ENCODE assay signal across 9 cellular contexts in the genomic region with DNA sequence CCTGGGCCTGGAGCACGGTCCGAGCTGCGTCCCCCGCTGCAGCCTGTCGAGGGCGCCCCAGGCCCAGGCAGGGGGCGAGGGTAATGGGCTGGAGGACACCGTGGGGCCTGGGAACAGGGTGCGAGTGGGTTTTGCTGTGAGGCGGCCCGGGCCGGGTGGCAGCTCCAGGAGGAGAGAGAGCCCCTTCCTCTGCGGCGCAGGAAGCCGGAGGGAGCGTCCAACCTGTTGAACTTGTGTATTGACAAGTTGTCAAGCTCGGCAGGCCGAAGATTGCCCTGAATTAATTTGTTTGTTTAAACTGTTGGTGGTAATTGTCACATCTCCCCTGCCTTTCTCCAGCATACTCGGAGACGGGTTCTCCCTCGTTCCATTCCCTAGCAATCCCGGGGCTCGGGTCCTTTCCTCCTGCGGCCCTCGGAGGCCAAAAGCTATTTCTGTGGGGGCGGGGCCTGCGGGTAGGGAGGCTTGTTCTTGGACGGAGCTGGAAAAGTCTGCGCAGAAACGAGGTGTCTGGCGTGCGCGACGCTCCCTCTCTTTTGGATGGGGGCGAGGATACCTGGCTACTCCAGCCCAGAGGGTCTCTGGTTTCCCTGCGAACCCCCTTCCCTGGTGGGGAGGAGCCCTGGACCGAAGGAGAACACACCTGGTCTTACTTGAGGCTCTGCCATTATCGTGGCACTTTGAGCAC. TPM values are rescaled to one million over a fixed set of nuclear protein-coding genes. Genes with fewer than 3 reads are reported as not detected.
DNase-seq lines count a peak whose midpoint lies in the region; ATAC-seq and TF ChIP-seq lines count a peak whose summit lies in the region.
"Had no signal": no experiment of that assay in that cellular context is flagged by ENCODE, and none has a peak within 500 bp of the region (broad histone marks: within the 10 kb centered on the region; RNA-seq: fewer than 3 reads in every experiment).

No MANE protein-coding gene starts in this region.

- DNase-seq in heart right ventricle = no peak
- DNase-seq in right atrium auricular region (ENCODE audit: low spot score) = no peak
- DNase-seq in activated naive CD8-positive, alpha-beta T cell treated with anti-CD3 and anti-CD28 coated beads, Interleukin-2, amount 10 ng/mL, durations not matched to agents 7 days and 5 days = peak; percentile 42
- DNase-seq in lower lobe of right lung = no peak
- DNase-seq in vagina (ENCODE audit: extremely low spot score in 2 of 2) = no peak
- DNase-seq in stimulated activated naive CD4-positive, alpha-beta T cell (lab: John Stamatoyannopoulos, UW) = no peak
- DNase-seq in activated CD4-positive, alpha-beta T cell treated with anti-CD3 and anti-CD28 coated beads, Interleukin-2, amount 10 ng/mL, durations not matched to agents 7 days and 5 days = no peak
- DNase-seq in epidermal melanocyte (ENCODE audit: insufficient read length, low spot score) = no peak

- no peak for TF ChIP-seq POLR2A in vagina (IDR thresholded peaks at IDR 0.05)

- no peaks in the 10 kb centered on the region for H3K9me3 Mint-ChIP-seq in activated naive CD8-positive, alpha-beta T cell treated with anti-CD3 and anti-CD28 coated beads, Interleukin-2, amount 10 ng/mL, durations not matched to agents 7 days and 5 days
- no peaks in the 10 kb centered on the region for H3K9me3 Mint-ChIP-seq in activated CD4-positive, alpha-beta T cell treated with anti-CD3 and anti-CD28 coated beads, Interleukin-2, amount 10 ng/mL, durations not matched to agents 7 days and 5 days

- 1 to 2% methylated on average over 38 of the region's 38 CpGs for WGBS in heart right ventricle, 2 donors

- ATAC-seq in heart right ventricle (peak in 1 of 8 donors; percentile 37), lower lobe of right lung (peak; percentile 71 to 79)
- ATAC-seq in activated naive CD8-positive, alpha-beta T cell treated with anti-CD3 and anti-CD28 coated beads, Interleukin-2, amount 10 ng/mL, durations not matched to agents 7 days and 5 days (ENCODE audit: low read depth) = no peak

- TF ChIP-seq CTCF in heart right ventricle (IDR thresholded peaks at IDR 0.05) (peak in 2 of 9 donors; percentile 21 to 30), right atrium auricular region (IDR thresholded peaks at IDR 0.05) (no peak), lower lobe of right lung (IDR thresholded peaks at IDR 0.05) (peak; percentile 27), vagina (IDR thresholded peaks at IDR 0.05) (no peak)

- H3K36me3 Mint-ChIP-seq in activated naive CD8-positive, alpha-beta T cell treated with anti-CD3 and anti-CD28 coated beads, Interleukin-2, amount 10 ng/mL, durations not matched to agents 7 days and 5 days = no peaks in the 10 kb centered on the region
- H3K36me3 Mint-ChIP-seq in activated CD4-positive, alpha-beta T cell treated with anti-CD3 and anti-CD28 coated beads, Interleukin-2, amount 10 ng/mL, durations not matched to agents 7 days and 5 days (ENCODE audit: low read depth) = peaks cover 4% of the 10 kb centered on the region

- H3K27ac Mint-ChIP-seq in activated naive CD8-positive, alpha-beta T cell treated with anti-CD3 and anti-CD28 coated beads, Interleukin-2, amount 10 ng/mL, durations not matched to agents 7 days and 5 days = no peak overlapping the region
- H3K27ac Mint-ChIP-seq in activated CD4-positive, alpha-beta T cell treated with anti-CD3 and anti-CD28 coated beads, Interleukin-2, amount 10 ng/mL, durations not matched to agents 7 days and 5 days = no peak overlapping the region

- intact Hi-C loops in heart right ventricle (cut with DNase I) = no loop called here
- intact Hi-C loops in lower lobe of right lung (cut with DNase I) = no loop called here
- intact Hi-C loops in vagina (cut with DNase I) = no loop called here

- H3K9me3 ChIP-seq in heart right ventricle (no peaks in the 10 kb centered on the region), right atrium auricular region (no peaks in the 10 kb centered on the region), lower lobe of right lung (no peaks in the 10 kb centered on the region), vagina (no peaks in the 10 kb centered on the region)
- H3K9me3 ChIP-seq: SJSA1 had no signal

- H3K4me1 ChIP-seq in heart right ventricle (peaks cover 5 to 31% (median 24%) of the 10 kb centered on the region in 9 donors), right atrium auricular region (peaks cover 0 to 28% of the 10 kb centered on the region in 2 donors), lower lobe of right lung (peaks cover 27% of the 10 kb centered on the region), vagina (peaks cover 24% of the 10 kb centered on the region)
- H3K4me1 ChIP-seq: SJSA1 had no signal

- H3K4me1 Mint-ChIP-seq in activated naive CD8-positive, alpha-beta T cell treated with anti-CD3 and anti-CD28 coated beads, Interleukin-2, amount 10 ng/mL, durations not matched to agents 7 days and 5 days = peaks cover 13% of the 10 kb centered on the region
- H3K4me1 Mint-ChIP-seq in activated CD4-positive, alpha-beta T cell treated with anti-CD3 and anti-CD28 coated beads, Interleukin-2, amount 10 ng/mL, durations not matched to agents 7 days and 5 days = peaks cover 13% of the 10 kb centered on the region

- POLR2A ChIA-PET in activated naive CD8-positive, alpha-beta T cell treated with anti-CD3 and anti-CD28 coated beads, Interleukin-2, amount 10 ng/mL, durations not matched to agents 7 days and 5 days (lab: Charles Lee) = interaction anchor here (1.1 kb wide), 1 partner anchor 40 kb away, joined by 8 read pairs; no protein-coding TSS in a partner anchor
- POLR2A ChIA-PET in activated CD4-positive, alpha-beta T cell treated with anti-CD3 and anti-CD28 coated beads, Interleukin-2, amount 10 ng/mL, durations not matched to agents 7 days and 5 days (lab: Charles Lee) = no interaction called here

- peak overlapping the region; percentile 65 for H3K4me3 Mint-ChIP-seq in activated naive CD8-positive, alpha-beta T cell treated with anti-CD3 and anti-CD28 coated beads, Interleukin-2, amount 10 ng/mL, durations not matched to agents 7 days and 5 days
- H3K4me3 Mint-ChIP-seq in activated CD4-positive, alpha-beta T cell treated with anti-CD3 and anti-CD28 coated beads, Interleukin-2, amount 10 ng/mL, durations not matched to agents 7 days and 5 days = no peak overlapping the region

- peaks cover 96% of the 10 kb centered on the region for H3K27me3 Mint-ChIP-seq in activated naive CD8-positive, alpha-beta T cell treated with anti-CD3 and anti-CD28 coated beads, Interleukin-2, amount 10 ng/mL, durations not matched to agents 7 days and 5 days
- H3K27me3 Mint-ChIP-seq in activated CD4-positive, alpha-beta T cell treated with anti-CD3 and anti-CD28 coated beads, Interleukin-2, amount 10 ng/mL, durations not matched to agents 7 days and 5 days = peaks cover 93% of the 10 kb centered on the region

- CTCF ChIA-PET in activated CD4-positive, alpha-beta T cell treated with anti-CD3 and anti-CD28 coated beads, Interleukin-2, amount 10 ng/mL, durations not matched to agents 7 days and 5 days (lab: Charles Lee) = interaction anchor here (1.2 to 1.5 kb wide), 2 partner anchors 11 to 17 kb away, joined by 4 to 7 read pairs; no protein-coding TSS in a partner anchor

- H3K27ac ChIP-seq in heart right ventricle (no peak overlapping the region), right atrium auricular region (no peak overlapping the region), lower lobe of right lung (no peak overlapping the region), vagina (no peak overlapping the region)
- H3K27ac ChIP-seq: SJSA1 had no signal

- H3K4me3 ChIP-seq in heart right ventricle (peak overlapping the region in 7 of 10 donors; percentile 13 to 34 (median 22)), right atrium auricular region (peak overlapping the region in 1 of 2 donors; percentile 24), lower lobe of right lung (peak overlapping the region; percentile 41), vagina (peak overlapping the region; percentile 4 to 16)
- H3K4me3 ChIP-seq: SJSA1 had no signal

- H3K27me3 ChIP-seq in heart right ventricle = peaks cover 25 to 100% (median 98%) of the 10 kb centered on the region in 7 donors
- peaks cover 43 to 44% of the 10 kb centered on the region in 2 donors for H3K27me3 ChIP-seq in right atrium auricular region
- H3K27me3 ChIP-seq in lower lobe of right lung (ENCODE audit: low read depth) = peaks cover 85% of the 10 kb centered on the region
- peaks cover 20% of the 10 kb centered on the region for H3K27me3 ChIP-seq in vagina
- H3K27me3 ChIP-seq: SJSA1 had no signal

- H3K36me3 ChIP-seq in heart right ventricle (no peaks in the 10 kb centered on the region), right atrium auricular region (no peaks in the 10 kb centered on the region), lower lobe of right lung (no peaks in the 10 kb centered on the region), vagina (no peaks in the 10 kb centered on the region)
- H3K36me3 ChIP-seq: SJSA1 had no signal

RNA-seq across cellular contexts. Expression of a gene that starts 9.9 kb away (rescaled TPM):
- not detected for total RNA-seq in heart right ventricle
- not detected for polyA plus RNA-seq in heart right ventricle
- total RNA-seq in right atrium auricular region = not detected
- total RNA-seq in activated naive CD8-positive, alpha-beta T cell treated with anti-CD3 and anti-CD28 coated beads, Interleukin-2, amount 10 ng/mL, durations not matched to agents 7 days and 5 days = not detected
- total RNA-seq in lower lobe of right lung = not detected
- total RNA-seq in vagina = not detected
- not detected for total RNA-seq in activated CD4-positive, alpha-beta T cell treated with anti-CD3 and anti-CD28 coated beads, Interleukin-2, amount 10 ng/mL, durations not matched to agents 7 days and 5 days
